Comparison of ENCODE assay signal across 8 cellular contexts in the genomic region with DNA sequence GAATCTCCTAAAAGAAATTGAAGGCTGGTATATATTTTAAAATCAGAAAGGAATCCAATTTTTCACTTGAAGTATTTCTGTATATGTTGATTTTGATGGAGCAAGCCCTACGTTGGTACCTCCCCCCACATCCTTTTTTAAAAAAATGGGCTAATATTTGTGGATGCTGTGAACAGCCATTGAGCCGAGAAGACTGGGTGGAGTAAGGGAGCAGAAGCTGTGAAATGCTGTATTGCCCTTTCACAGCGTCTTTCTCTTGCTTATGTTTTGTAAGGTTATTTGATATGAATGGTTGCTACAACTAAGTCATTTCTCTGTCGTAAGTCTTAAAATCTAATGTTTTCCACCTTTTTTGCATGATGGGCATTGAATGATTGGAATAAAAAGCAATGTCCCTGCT. TPM values are rescaled to one million over a fixed set of nuclear protein-coding genes. Genes with fewer than 3 reads are reported as not detected.
DNase-seq lines count a peak whose midpoint lies in the region; ATAC-seq and TF ChIP-seq lines count a peak whose summit lies in the region.

No MANE protein-coding gene starts in this region.

- peaks cover 0 to 16% (median 6%) of the 10 kb centered on the region in 3 donors for H3K36me3 Mint-ChIP-seq in CD8-positive, alpha-beta memory T cell
- H3K36me3 Mint-ChIP-seq in neural crest cell (ENCODE audit: low read depth) = no peaks in the 10 kb centered on the region

- H3K9me3 ChIP-seq in CD8-positive, alpha-beta memory T cell (ENCODE audit: low read length) = no peaks in the 10 kb centered on the region

- no peaks in the 10 kb centered on the region for H3K9me3 Mint-ChIP-seq in CD8-positive, alpha-beta memory T cell
- H3K9me3 Mint-ChIP-seq in neural crest cell = no peaks in the 10 kb centered on the region

- H3K36me3 ChIP-seq in CD8-positive, alpha-beta memory T cell (ENCODE audit: insufficient read depth, low read length) = no peaks in the 10 kb centered on the region

- no peaks in the 10 kb centered on the region for H3K27me3 Mint-ChIP-seq in CD8-positive, alpha-beta memory T cell
- no peaks in the 10 kb centered on the region for H3K27me3 Mint-ChIP-seq in neural crest cell (ENCODE audit: low read depth)

- CTCF ChIA-PET in CD8-positive, alpha-beta memory T cell (lab: Charles Lee) = no interaction called here

- H3K4me1 ChIP-seq in CD8-positive, alpha-beta memory T cell (ENCODE audit: insufficient read depth, low read length) = peaks cover 49% of the 10 kb centered on the region

- H3K27ac ChIP-seq in CD8-positive, alpha-beta memory T cell (ENCODE audit: low read depth, low read length) = no peak overlapping the region

- POLR2A ChIA-PET in CD8-positive, alpha-beta memory T cell (lab: Charles Lee) = interaction anchor here (0.7 kb wide), 1 partner anchor 15 kb away, joined by 7 read pairs; no protein-coding TSS in a partner anchor

- peak overlapping the region; percentile 84 for H3K4me3 ChIP-seq in CD8-positive, alpha-beta memory T cell (ENCODE audit: low read length)

- peak overlapping the region; percentile 87 to 97 (median 93) for H3K4me3 Mint-ChIP-seq in CD8-positive, alpha-beta memory T cell
- peak overlapping the region; percentile 94 for H3K4me3 Mint-ChIP-seq in neural crest cell

- no peak for TF ChIP-seq CTCF in neural crest cell (conservative IDR thresholded peaks at IDR 0.05)

- H3K27me3 ChIP-seq in CD8-positive, alpha-beta memory T cell (ENCODE audit: insufficient read depth, low read length, poor library complexity, severe bottlenecking) = no peaks in the 10 kb centered on the region

- no peak for ATAC-seq in GM19351 (IDR thresholded peaks at IDR 0.05; ENCODE audit: unreplicated experiment)

- H3K27ac Mint-ChIP-seq in CD8-positive, alpha-beta memory T cell = peak overlapping the region in 6 of 8 donors; percentile 61 to 97 (median 88)
- H3K27ac Mint-ChIP-seq in neural crest cell (ENCODE audit: unreplicated experiment) = no peak overlapping the region

- H3K4me1 Mint-ChIP-seq in CD8-positive, alpha-beta memory T cell = peaks cover 47 to 60% (median 51%) of the 10 kb centered on the region in 3 donors
- peaks cover 48% of the 10 kb centered on the region for H3K4me1 Mint-ChIP-seq in neural crest cell

- no peak for DNase-seq in CD8-positive, alpha-beta memory T cell
- DNase-seq in NCI-H146 (lab: John Stamatoyannopoulos, UW) (peak; percentile 37), dermis blood vessel endothelial cell (peak; percentile 19), neural crest cell (ENCODE audit: low read depth, low spot score) (no peak), NCI-H510A (lab: John Stamatoyannopoulos, UW) (no peak), ecto neural progenitor cell (ENCODE audit: low spot score) (no peak)
- DNase-seq in activated CD8-positive, alpha-beta memory T cell treated with anti-CD3 and anti-CD28 coated beads, Interleukin-2, amount 50 U/mL, for 48 hours = no peak

RNA-seq across cellular contexts. Expression of gene PAFAH1B1, which starts 2.3 kb away (rescaled TPM):
- 100 to 1,000 TPM; 159 to 168 TPM for total RNA-seq in CD8-positive, alpha-beta memory T cell
- 13.2 TPM for polyA plus RNA-seq in CD8-positive, alpha-beta memory T cell
- total RNA-seq in dermis blood vessel endothelial cell (88.3 and 129 TPM in 2 replicates), neural crest cell (130 and 136 TPM in 2 replicates)

Comparison
In these comparisons a context has a peak if more than half of its experiments do, and no peak if none do; other contexts are left out.
1. DNase-seq: peak in NCI-H146 (single experiment) and dermis blood vessel endothelial cell (single experiment); none in CD8-positive, alpha-beta memory T cell (0 of 5), neural crest cell (single experiment), activated CD8-positive, alpha-beta memory T cell treated with anti-CD3 and anti-CD28 coated beads, Interleukin-2, amount 50 U/mL, for 48 hours (single experiment), NCI-H510A (single experiment) and ecto neural progenitor cell (single experiment).